19 cellular contexts compared by ENCODE assay signal in genomic region chr2:170307052-170307451, GRCh38.
"Had no signal": no experiment of that assay in that cellular context is flagged by ENCODE, and none has a peak within 500 bp of the region (broad histone marks: within the 10 kb centered on the region; RNA-seq: fewer than 3 reads in every experiment).

No MANE protein-coding gene starts in this region.

- H3K4me1 ChIP-seq: esophagus muscularis mucosa, gastroesophageal sphincter, right atrium auricular region, tibial artery, upper lobe of right lung, vagina had no signal

- H3K9me3 ChIP-seq: esophagus muscularis mucosa, gastroesophageal sphincter, right atrium auricular region, tibial artery, upper lobe of right lung, vagina had no signal

- H3K4me3 Mint-ChIP-seq: immature natural killer cell; naive thymus-derived CD8-positive, alpha-beta T cell; neural crest cell; stimulated activated memory B cell treated with anti-CD40 and anti-IgM and Interleukin-4, amounts not matched to agents 10 μg/mL and 1 μg/mL and 100 μg/mL, for 72 hours; stimulated activated naive CD8-positive, alpha-beta T cell treated with anti-CD3 and anti-CD28 coated beads, Interleukin-15, Interleukin-2, amounts not matched to agents 100 ng/mL and 50 ng/mL, for 24 hours had no signal

- H3K27ac Mint-ChIP-seq: immature natural killer cell; naive thymus-derived CD8-positive, alpha-beta T cell; stimulated activated memory B cell treated with anti-CD40 and anti-IgM and Interleukin-4, amounts not matched to agents 10 μg/mL and 1 μg/mL and 100 μg/mL, for 72 hours; stimulated activated naive CD8-positive, alpha-beta T cell treated with anti-CD3 and anti-CD28 coated beads, Interleukin-15, Interleukin-2, amounts not matched to agents 100 ng/mL and 50 ng/mL, for 24 hours had no signal

- H3K27ac ChIP-seq: esophagus muscularis mucosa, gastroesophageal sphincter, right atrium auricular region, tibial artery, upper lobe of right lung, vagina had no signal

- H3K4me2 ChIP-seq: smooth muscle cell had no signal

- H3K27me3 ChIP-seq: right atrium auricular region, tibial artery, upper lobe of right lung, vagina had no signal

- H3K4me3 ChIP-seq: esophagus muscularis mucosa, gastroesophageal sphincter, right atrium auricular region, smooth muscle cell, tibial artery, upper lobe of right lung, vagina had no signal

- H3K36me3 ChIP-seq: esophagus muscularis mucosa, gastroesophageal sphincter, right atrium auricular region, tibial artery, upper lobe of right lung, vagina had no signal

- ATAC-seq: gastroesophageal sphincter; left cardiac atrium; naive thymus-derived CD8-positive, alpha-beta T cell; stimulated activated memory B cell treated with anti-CD40 and anti-IgM and Interleukin-4, amounts not matched to agents 10 μg/mL and 1 μg/mL and 100 μg/mL, for 72 hours; upper lobe of right lung had no signal

- FAIRE-seq: endometrium, kidney had no signal

- H3K9me3 Mint-ChIP-seq: immature natural killer cell; naive thymus-derived CD8-positive, alpha-beta T cell; neural crest cell; stimulated activated memory B cell treated with anti-CD40 and anti-IgM and Interleukin-4, amounts not matched to agents 10 μg/mL and 1 μg/mL and 100 μg/mL, for 72 hours; stimulated activated naive CD8-positive, alpha-beta T cell treated with anti-CD3 and anti-CD28 coated beads, Interleukin-15, Interleukin-2, amounts not matched to agents 100 ng/mL and 50 ng/mL, for 24 hours had no signal

- DNase-seq: effector memory CD4-positive, alpha-beta T cell; glutamatergic neuron; immature natural killer cell; kidney; left cardiac atrium; mesendoderm; naive thymus-derived CD8-positive, alpha-beta T cell; stimulated activated CD4-positive, alpha-beta T cell treated with anti-CD3 and anti-CD28 coated beads, Interleukin-2, amount 100 ng/mL, for 48 hours; tibial artery; upper lobe of right lung had no signal

- H3K4me1 Mint-ChIP-seq: immature natural killer cell; naive thymus-derived CD8-positive, alpha-beta T cell; stimulated activated memory B cell treated with anti-CD40 and anti-IgM and Interleukin-4, amounts not matched to agents 10 μg/mL and 1 μg/mL and 100 μg/mL, for 72 hours had no signal

- H3K36me3 Mint-ChIP-seq: immature natural killer cell; naive thymus-derived CD8-positive, alpha-beta T cell; stimulated activated memory B cell treated with anti-CD40 and anti-IgM and Interleukin-4, amounts not matched to agents 10 μg/mL and 1 μg/mL and 100 μg/mL, for 72 hours had no signal
